ENCODE assay signal across 8 cellular contexts in genomic region chr18:21109936-21110666, GRCh38. TPM values are rescaled to one million over a fixed set of nuclear protein-coding genes. Genes with fewer than 3 reads are reported as not detected.
DNase-seq lines count a peak whose midpoint lies in the region; ATAC-seq, FAIRE-seq and TF ChIP-seq lines count a peak whose summit lies in the region.

No MANE protein-coding gene starts in this region.

- H2BK120ac ChIP-seq in H1 (replicated peaks; ENCODE audit: low read depth, low read length): no peak overlapping the region

- H2BK15ac ChIP-seq in H1 (ENCODE audit: low read length): no peak overlapping the region

- no peak overlapping the region for H4K91ac ChIP-seq in H1 (replicated peaks; ENCODE audit: insufficient read length, low read length)

- H3K27me3 ChIP-seq in H1 (replicated peaks in 1 of 4; ENCODE audit: control insufficient read depth in 3 of 4, extremely low read depth in 1 of 4, insufficient read depth in 3 of 4, low read length in 3 of 4) (peaks cover 0 to 4% (median under 1%) of the 10 kb centered on the region in 4 experiments; a peak in 1 of 7 replicates), pancreas (no peaks in the 10 kb centered on the region)

- TF ChIP-seq CTCF in H1 (IDR thresholded peaks at IDR 0.05; ENCODE audit: control extremely low read depth in 1 of 3, insufficient read depth in 1 of 3, low read depth in 1 of 3, low read length in 3 of 3) (no peak), pancreas (IDR thresholded peaks at IDR 0.05) (no peak), GM20000 (IDR thresholded peaks at IDR 0.05; ENCODE audit: extremely low read depth, missing control alignments) (no peak)

- H3K4me3 ChIP-seq in H1 (ENCODE audit: extremely low read depth in 1 of 4, insufficient read depth in 2 of 4, low read depth in 3 of 4, low read length in 4 of 4): peak overlapping the region; percentile 92 to 98 (median 96)
- peak overlapping the region; percentile 92 to 99 (median 95) for H3K4me3 ChIP-seq in pancreas

- no peak for TF ChIP-seq POLR2A in H1 (IDR thresholded peaks at IDR 0.05; ENCODE audit: control extremely low read depth in 1 of 2, low read depth in 2 of 2, low read length in 2 of 2)

- H2BK5ac ChIP-seq in H1 (ENCODE audit: low read depth, low read length): no peak overlapping the region

- no peak overlapping the region for H3K14ac ChIP-seq in H1 (ENCODE audit: insufficient read length)

- H3K27ac ChIP-seq in H1 (ENCODE audit: low read depth, low read length) (no peak overlapping the region), pancreas (peak overlapping the region in 3 of 4 donors; percentile 91 to 97 (median 92)), caudate nucleus (ENCODE audit: low read depth, low read length) (no peak overlapping the region)

- H4K20me1 ChIP-seq in H1 (replicated peaks in 1 of 2; ENCODE audit: control insufficient read depth in 1 of 2, insufficient read depth in 2 of 2, low read length in 2 of 2): peaks cover 1 to 2% of the 10 kb centered on the region in 2 experiments

- no peak overlapping the region for H3K23ac ChIP-seq in H1 (ENCODE audit: insufficient read length)

- H3K4me1 ChIP-seq in H1 (replicated peaks in 1 of 4; ENCODE audit: control insufficient read depth in 3 of 4, insufficient read depth in 4 of 4, low read length in 3 of 4): no peaks in the 10 kb centered on the region; a peak in 1 of 7 replicates
- H3K4me1 ChIP-seq in pancreas: peaks cover 12 to 40% (median 18%) of the 10 kb centered on the region in 3 donors

- no peaks in the 10 kb centered on the region for H3K79me1 ChIP-seq in H1 (ENCODE audit: low read depth, low read length)

- FAIRE-seq in H1 (lab: Jason Lieb, UNC) (no peak), pancreas (lab: Jason Lieb, UNC) (no peak)

- H3K4ac ChIP-seq in H1 (replicated peaks; ENCODE audit: insufficient read length, low read depth, low read length): no peak overlapping the region

- TF ChIP-seq RAD21 in H1 (IDR thresholded peaks at IDR 0.05 in 1 of 2, conservative IDR thresholded peaks at IDR 0.05 in 1 of 2; ENCODE audit: low read depth in 2 of 2, low read length in 2 of 2): no peak

- no peak overlapping the region for H4K5ac ChIP-seq in H1 (ENCODE audit: insufficient read length, low read depth, low read length)

- peak overlapping the region; percentile 91 to 93 for H3K4me2 ChIP-seq in H1 (ENCODE audit: insufficient read depth in 1 of 2, low read depth in 2 of 2, low read length in 2 of 2)

- no peak overlapping the region for H2BK20ac ChIP-seq in H1 (ENCODE audit: low read length)

- ATAC-seq in pancreas: no peak

- peak overlapping the region in 3 of 4 experiments; percentile 65 to 86 (median 84); a peak in 4 of 7 replicates for H3K9ac ChIP-seq in H1 (replicated peaks in 1 of 4; ENCODE audit: extremely low read depth in 1 of 4, low read depth in 3 of 4, low read length in 3 of 4)

- peak; percentile 57 for DNase-seq in ELR (ENCODE audit: low read depth)
- peak; percentile 22 for DNase-seq in M059J (ENCODE audit: low read depth)
- no peak for DNase-seq in H1 (ENCODE audit: low read depth in 1 of 2, low spot score in 2 of 2)
- no peak for DNase-seq in pancreas
- DNase-seq in OCI-M2 (lab: John Stamatoyannopoulos, UW; ENCODE audit: unreplicated experiment): no peak
- no peak for DNase-seq in NCI-H1092 (lab: John Stamatoyannopoulos, UW)
- DNase-seq in GM20000 (ENCODE audit: low spot score): no peak
- DNase-seq in caudate nucleus (lab: John Stamatoyannopoulos, UW): no peak

- peak overlapping the region; percentile 70; the same call in 1 of the 2 replicates for H2AFZ ChIP-seq in H1 (ENCODE audit: low read length)

- 10% methylated on average over 8 of the region's 8 CpGs; no CpG with 5 or more reads in 1 of the 2 experiments for WGBS in H1 (ENCODE audit: extremely low coverage in 1 of 2, insufficient coverage in 1 of 2, insufficient read length in 1 of 2, insufficient replicate concordance in 2 of 2, low coverage in 1 of 2, low lambda C conversion rate in 2 of 2, missing lambda C conversion rate in 1 of 2), 2 experiments
- WGBS in pancreas, 2 donors: 0 to 1% methylated on average over 8 of the region's 8 CpGs

- no peak overlapping the region for H3K18ac ChIP-seq in H1 (ENCODE audit: extremely low read depth, low read length)

- no peak overlapping the region for H4K8ac ChIP-seq in H1 (ENCODE audit: extremely low read depth, insufficient read depth, low read length)

- H3K36me3 ChIP-seq in H1 (ENCODE audit: control insufficient read depth in 2 of 4, insufficient read depth in 4 of 4, low read length in 3 of 4) (no peaks in the 10 kb centered on the region), pancreas (no peaks in the 10 kb centered on the region)

- H3K56ac ChIP-seq in H1 (replicated peaks; ENCODE audit: insufficient read length, low read depth, low read length): no peak overlapping the region

- H2AK5ac ChIP-seq in H1 (ENCODE audit: low read depth, low read length): no peak overlapping the region

- peaks cover 0 to 57% of the 10 kb centered on the region in 2 experiments; a peak in 3 of 4 replicates for H3K79me2 ChIP-seq in H1 (ENCODE audit: control insufficient read depth in 1 of 2, insufficient read depth in 2 of 2, low read length in 2 of 2)

- intact Hi-C loops in pancreas (cut with DNase I): no loop called here

- H3K23me2 ChIP-seq in H1 (ENCODE audit: low read depth, low read length): peaks cover 7% of the 10 kb centered on the region; the same call in 1 of the 2 replicates

- H3K9me3 ChIP-seq in H1 (ENCODE audit: insufficient read depth in 2 of 2, low read depth in 1 of 2, low read length in 1 of 2) (no peaks in the 10 kb centered on the region), pancreas (no peaks in the 10 kb centered on the region)

- H2BK12ac ChIP-seq in H1 (ENCODE audit: low read depth, low read length): no peak overlapping the region

- CTCF ChIA-PET in H1 (lab: Charles Lee; ENCODE audit: partially characterized antibody): no interaction called here

- POLR2A ChIA-PET in H1 (lab: Charles Lee; ENCODE audit: partially characterized antibody): no interaction called here

- no peak for TF ChIP-seq EP300 in H1 (IDR thresholded peaks at IDR 0.05; ENCODE audit: borderline replicate concordance in 1 of 2, low read depth in 2 of 2, low read length in 2 of 2)

RNA-seq across cellular contexts. Expression of gene ROCK1, which starts 1.5 kb away (rescaled TPM):
- total RNA-seq in M059J (2014; rRNA removed; shearing (Covaris generic)): 6.3 and 8.9 TPM in 2 replicates
- total RNA-seq in H1 (2021; fragmentation: NEBNext Ultra II Directional; extraction: Animal tissue kit (Norgen Biotek cat#: 25700)): 46.0 and 48.9 TPM in 2 replicates
- polyA plus RNA-seq in H1 (2011; rRNA removed) (4.2 TPM in 2 replicates), pancreas (1 to 10 TPM; 6.1 to 9.3 TPM)
- polyA plus RNA-seq in H1 (2011; cell fraction: cytosol; rRNA removed): 8.6 TPM
- 9.4 TPM for polyA plus RNA-seq in H1 (2011; cell fraction: nucleus; rRNA removed)
- polyA plus RNA-seq in H1 (2012, experiment 1 of 2): 13.6 to 33.5 TPM (median 17.2 TPM) in 4 replicates
- polyA plus RNA-seq in H1 (2012, experiment 2 of 2): 1.1 TPM
- 36.9 TPM for polyA plus RNA-seq in H1 (2013, experiment 1 of 2)
- 32.5 TPM for polyA plus RNA-seq in H1 (2013, experiment 2 of 2)
- 18.3 and 24.9 TPM in 2 replicates for polyA minus RNA-seq in H1 (2011; rRNA and poly(A)+ RNA removed)
- 15.1 TPM for polyA minus RNA-seq in H1 (2011; cell fraction: cytosol; rRNA and poly(A)+ RNA removed)
- 63.4 TPM for polyA minus RNA-seq in H1 (2011; cell fraction: nucleus; rRNA and poly(A)+ RNA removed)
- total RNA-seq in pancreas: 10 to 100 TPM; 11.1 to 25.1 (median 13.7) TPM

Comparison
In these comparisons a context has a peak if more than half of its experiments do, and no peak if none do; other contexts are left out.
1. DNase-seq: peak in ELR (single experiment) and M059J (single experiment); none in H1 (0 of 2), pancreas (0 of 6), OCI-M2 (single experiment), NCI-H1092 (single experiment), GM20000 (single experiment) and caudate nucleus (0 of 61).
2. H3K27ac ChIP-seq: peak in pancreas (3 of 4); none in H1 (single experiment) and caudate nucleus (single experiment).